Comparison of ENCODE assay signal across 1 cellular context in the genomic region with DNA sequence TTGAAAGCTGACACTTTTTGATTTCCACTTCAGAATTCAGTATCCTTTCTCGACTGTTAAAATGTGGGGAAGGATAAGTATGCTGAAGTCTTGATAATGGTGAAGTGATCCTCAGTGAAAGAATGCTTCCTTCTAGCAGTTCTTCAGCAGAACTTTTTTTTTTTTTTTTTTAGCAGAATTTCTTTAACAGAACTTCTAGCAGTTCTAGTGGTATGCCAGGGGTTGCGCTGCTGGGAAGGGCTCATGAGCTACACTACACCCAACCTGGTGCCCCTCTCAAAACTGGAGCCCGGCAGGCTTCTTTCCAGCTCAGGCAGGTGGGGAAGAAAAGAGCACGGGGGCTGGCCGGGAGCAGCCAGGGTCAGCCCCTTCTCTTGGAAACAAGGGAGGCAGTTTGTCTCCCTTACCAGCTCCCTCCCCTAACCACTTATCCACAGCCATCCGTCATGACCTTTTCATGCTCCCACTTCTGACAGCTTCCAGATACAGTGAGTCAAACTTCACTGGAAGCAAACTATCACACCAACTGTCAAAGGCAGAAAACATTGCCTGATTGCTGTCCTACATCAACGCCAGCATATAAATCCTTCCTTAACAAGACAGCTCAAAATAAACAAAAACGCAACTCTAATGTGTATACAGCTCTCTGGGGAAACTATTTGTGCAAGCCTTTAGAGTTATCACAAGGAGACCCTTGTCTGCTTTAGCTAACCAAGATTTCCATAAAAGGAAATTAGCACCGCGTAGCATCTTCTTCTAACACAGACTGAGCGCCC.
TF ChIP-seq lines count a peak whose summit lies in the region.

No MANE protein-coding gene starts in this region.

TF ChIP-seq in HEK293, 187 proteins besides CTCF, POLR2A, EP300 and RAD21 (continued from another document and continues in another):
- TF ChIP-seq, protein P1, sequence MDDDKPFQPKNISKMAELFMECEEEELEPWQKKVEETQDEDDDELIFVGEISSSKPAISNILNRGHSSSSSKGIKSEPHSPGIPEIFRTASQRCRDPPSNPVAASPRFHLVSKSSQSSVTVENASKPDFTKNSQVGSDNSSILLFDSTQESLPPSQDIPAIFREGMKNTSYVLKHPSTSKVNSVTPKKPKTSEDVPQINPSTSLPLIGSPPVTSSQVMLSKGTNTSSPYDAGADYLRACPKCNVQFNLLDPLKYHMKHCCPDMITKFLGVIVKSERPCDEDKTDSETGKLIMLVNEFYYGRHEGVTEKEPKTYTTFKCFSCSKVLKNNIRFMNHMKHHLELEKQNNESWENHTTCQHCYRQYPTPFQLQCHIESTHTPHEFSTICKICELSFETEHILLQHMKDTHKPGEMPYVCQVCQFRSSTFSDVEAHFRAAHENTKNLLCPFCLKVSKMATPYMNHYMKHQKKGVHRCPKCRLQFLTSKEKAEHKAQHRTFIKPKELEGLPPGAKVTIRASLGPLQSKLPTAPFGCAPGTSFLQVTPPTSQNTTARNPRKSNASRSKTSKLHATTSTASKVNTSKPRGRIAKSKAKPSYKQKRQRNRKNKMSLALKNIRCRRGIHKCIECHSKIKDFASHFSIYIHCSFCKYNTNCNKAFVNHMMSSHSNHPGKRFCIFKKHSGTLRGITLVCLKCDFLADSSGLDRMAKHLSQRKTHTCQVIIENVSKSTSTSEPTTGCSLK (tag by site-specific recombination; IDR thresholded peaks at IDR 0.05) = no peak
- TF ChIP-seq ZNF521 (tag by site-specific recombination; IDR thresholded peaks at IDR 0.05) (no peak), ZNF223 (tag by site-specific recombination; IDR thresholded peaks at IDR 0.05) (no peak), ZNF660 (tag by site-specific recombination; IDR thresholded peaks at IDR 0.05) (no peak), ZFP3 (tag by site-specific recombination; IDR thresholded peaks at IDR 0.05; ENCODE audit: low read depth) (no peak), ZNF768 (tag by site-specific recombination; IDR thresholded peaks at IDR 0.05) (no peak), ZNF791 (tag by site-specific recombination; IDR thresholded peaks at IDR 0.05) (no peak), ZNF585B (tag by site-specific recombination; IDR thresholded peaks at IDR 0.05) (no peak), ZNF600 (tag by site-specific recombination; IDR thresholded peaks at IDR 0.05) (peak; percentile 42), ZNF843 (tag by site-specific recombination; IDR thresholded peaks at IDR 0.05) (peak; percentile 91), ZNF324 (tag by site-specific recombination; IDR thresholded peaks at IDR 0.05) (no peak), ZNF654 (tag by site-specific recombination; IDR thresholded peaks at IDR 0.05; ENCODE audit: low read depth) (no peak), GLIS2 (tag by site-specific recombination; IDR thresholded peaks at IDR 0.05) (no peak), ZNF555 (tag by site-specific recombination; conservative IDR thresholded peaks at IDR 0.05) (no peak), ZBTB7A (tag by site-specific recombination; IDR thresholded peaks at IDR 0.05; ENCODE audit: low read depth) (no peak), ZNF571 (tag by site-specific recombination; IDR thresholded peaks at IDR 0.05) (no peak), FEZF1 (tag by site-specific recombination; IDR thresholded peaks at IDR 0.05) (peak; percentile 98), ZNF146 (tag by site-specific recombination; IDR thresholded peaks at IDR 0.05) (0 out of 2 replicates have a peak, but pooled peaks have one; percentile 5), ZNF514 (tag by site-specific recombination; IDR thresholded peaks at IDR 0.05) (no peak), MEIS1 (CRISPR knock-in tag; IDR thresholded peaks at IDR 0.05; ENCODE audit: borderline replicate concordance) (no peak), RBAK (tag by site-specific recombination; IDR thresholded peaks at IDR 0.05) (no peak), KLF7 (tag by site-specific recombination; IDR thresholded peaks at IDR 0.05; ENCODE audit: borderline replicate concordance) (no peak), ZNF785 (tag by site-specific recombination; IDR thresholded peaks at IDR 0.05) (no peak), ZNF23 (tag by site-specific recombination; IDR thresholded peaks at IDR 0.05; ENCODE audit: borderline replicate concordance) (no peak), ZNF473 (tag by site-specific recombination; IDR thresholded peaks at IDR 0.05) (no peak), ZNF292 (tag by site-specific recombination; IDR thresholded peaks at IDR 0.05; ENCODE audit: borderline replicate concordance, low read depth) (no peak), MYNN (tag by site-specific recombination; IDR thresholded peaks at IDR 0.05; ENCODE audit: borderline replicate concordance) (no peak), ZNF510 (tag by site-specific recombination; IDR thresholded peaks at IDR 0.05; ENCODE audit: insufficient replicate concordance) (no peak), ZNF626 (tag by site-specific recombination; IDR thresholded peaks at IDR 0.05) (no peak), EGR2 (tag by site-specific recombination; IDR thresholded peaks at IDR 0.05; ENCODE audit: low read depth) (no peak), SCRT1 (tag by site-specific recombination; IDR thresholded peaks at IDR 0.05; ENCODE audit: borderline replicate concordance) (no peak), ZNF211 (tag by site-specific recombination; IDR thresholded peaks at IDR 0.05; ENCODE audit: low read depth) (no peak), ZNF433 (tag by site-specific recombination; IDR thresholded peaks at IDR 0.05; ENCODE audit: low read depth) (no peak), ZNF501 (tag by site-specific recombination; IDR thresholded peaks at IDR 0.05) (no peak), SALL2 (tag by site-specific recombination; IDR thresholded peaks at IDR 0.05; ENCODE audit: borderline replicate concordance) (no peak), ZXDB (tag by site-specific recombination; IDR thresholded peaks at IDR 0.05) (peak; percentile 84), ZNF623 (tag by site-specific recombination; IDR thresholded peaks at IDR 0.05) (no peak), ZBTB17 (tag by site-specific recombination; IDR thresholded peaks at IDR 0.05) (peak; percentile 81), ZNF404 (tag by site-specific recombination; IDR thresholded peaks at IDR 0.05) (no peak), ZNF624 (tag by site-specific recombination; IDR thresholded peaks at IDR 0.05) (no peak), ZNF350 (tag by site-specific recombination; IDR thresholded peaks at IDR 0.05) (no peak), MZF1 (tag by site-specific recombination; IDR thresholded peaks at IDR 0.05; ENCODE audit: borderline replicate concordance) (no peak; the same call in 1 of the 2 replicates)
- TF ChIP-seq, protein P2, sequence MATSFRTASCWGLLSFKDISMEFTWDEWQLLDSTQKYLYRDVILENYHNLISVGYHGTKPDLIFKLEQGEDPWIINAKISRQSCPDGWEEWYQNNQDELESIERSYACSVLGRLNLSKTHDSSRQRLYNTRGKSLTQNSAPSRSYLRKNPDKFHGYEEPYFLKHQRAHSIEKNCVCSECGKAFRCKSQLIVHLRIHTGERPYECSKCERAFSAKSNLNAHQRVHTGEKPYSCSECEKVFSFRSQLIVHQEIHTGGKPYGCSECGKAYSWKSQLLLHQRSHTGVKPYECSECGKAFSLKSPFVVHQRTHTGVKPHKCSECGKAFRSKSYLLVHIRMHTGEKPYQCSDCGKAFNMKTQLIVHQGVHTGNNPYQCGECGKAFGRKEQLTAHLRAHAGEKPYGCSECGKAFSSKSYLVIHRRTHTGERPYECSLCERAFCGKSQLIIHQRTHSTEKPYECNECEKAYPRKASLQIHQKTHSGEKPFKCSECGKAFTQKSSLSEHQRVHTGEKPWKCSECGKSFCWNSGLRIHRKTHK (tag by site-specific recombination; IDR thresholded peaks at IDR 0.05) = no peak
- TF ChIP-seq, protein P3, sequence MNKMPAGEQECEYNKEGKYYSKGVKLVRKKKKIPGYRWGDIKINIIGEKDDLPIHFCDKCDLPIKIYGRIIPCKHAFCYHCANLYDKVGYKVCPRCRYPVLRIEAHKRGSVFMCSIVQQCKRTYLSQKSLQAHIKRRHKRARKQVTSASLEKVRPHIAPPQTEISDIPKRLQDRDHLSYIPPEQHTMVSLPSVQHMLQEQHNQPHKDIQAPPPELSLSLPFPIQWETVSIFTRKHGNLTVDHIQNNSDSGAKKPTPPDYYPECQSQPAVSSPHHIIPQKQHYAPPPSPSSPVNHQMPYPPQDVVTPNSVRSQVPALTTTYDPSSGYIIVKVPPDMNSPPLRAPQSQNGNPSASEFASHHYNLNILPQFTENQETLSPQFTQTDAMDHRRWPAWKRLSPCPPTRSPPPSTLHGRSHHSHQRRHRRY (tag by site-specific recombination; IDR thresholded peaks at IDR 0.05) = no peak
- TF ChIP-seq, protein P4, sequence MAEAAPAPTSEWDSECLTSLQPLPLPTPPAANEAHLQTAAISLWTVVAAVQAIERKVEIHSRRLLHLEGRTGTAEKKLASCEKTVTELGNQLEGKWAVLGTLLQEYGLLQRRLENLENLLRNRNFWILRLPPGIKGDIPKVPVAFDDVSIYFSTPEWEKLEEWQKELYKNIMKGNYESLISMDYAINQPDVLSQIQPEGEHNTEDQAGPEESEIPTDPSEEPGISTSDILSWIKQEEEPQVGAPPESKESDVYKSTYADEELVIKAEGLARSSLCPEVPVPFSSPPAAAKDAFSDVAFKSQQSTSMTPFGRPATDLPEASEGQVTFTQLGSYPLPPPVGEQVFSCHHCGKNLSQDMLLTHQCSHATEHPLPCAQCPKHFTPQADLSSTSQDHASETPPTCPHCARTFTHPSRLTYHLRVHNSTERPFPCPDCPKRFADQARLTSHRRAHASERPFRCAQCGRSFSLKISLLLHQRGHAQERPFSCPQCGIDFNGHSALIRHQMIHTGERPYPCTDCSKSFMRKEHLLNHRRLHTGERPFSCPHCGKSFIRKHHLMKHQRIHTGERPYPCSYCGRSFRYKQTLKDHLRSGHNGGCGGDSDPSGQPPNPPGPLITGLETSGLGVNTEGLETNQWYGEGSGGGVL (tag by site-specific recombination; IDR thresholded peaks at IDR 0.05) = peak; percentile 66
- TF ChIP-seq, protein P5, sequence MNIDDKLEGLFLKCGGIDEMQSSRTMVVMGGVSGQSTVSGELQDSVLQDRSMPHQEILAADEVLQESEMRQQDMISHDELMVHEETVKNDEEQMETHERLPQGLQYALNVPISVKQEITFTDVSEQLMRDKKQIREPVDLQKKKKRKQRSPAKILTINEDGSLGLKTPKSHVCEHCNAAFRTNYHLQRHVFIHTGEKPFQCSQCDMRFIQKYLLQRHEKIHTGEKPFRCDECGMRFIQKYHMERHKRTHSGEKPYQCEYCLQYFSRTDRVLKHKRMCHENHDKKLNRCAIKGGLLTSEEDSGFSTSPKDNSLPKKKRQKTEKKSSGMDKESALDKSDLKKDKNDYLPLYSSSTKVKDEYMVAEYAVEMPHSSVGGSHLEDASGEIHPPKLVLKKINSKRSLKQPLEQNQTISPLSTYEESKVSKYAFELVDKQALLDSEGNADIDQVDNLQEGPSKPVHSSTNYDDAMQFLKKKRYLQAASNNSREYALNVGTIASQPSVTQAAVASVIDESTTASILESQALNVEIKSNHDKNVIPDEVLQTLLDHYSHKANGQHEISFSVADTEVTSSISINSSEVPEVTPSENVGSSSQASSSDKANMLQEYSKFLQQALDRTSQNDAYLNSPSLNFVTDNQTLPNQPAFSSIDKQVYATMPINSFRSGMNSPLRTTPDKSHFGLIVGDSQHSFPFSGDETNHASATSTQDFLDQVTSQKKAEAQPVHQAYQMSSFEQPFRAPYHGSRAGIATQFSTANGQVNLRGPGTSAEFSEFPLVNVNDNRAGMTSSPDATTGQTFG (tag by site-specific recombination; IDR thresholded peaks at IDR 0.05; ENCODE audit: borderline replicate concordance) = no peak
- TF ChIP-seq, protein P6, sequence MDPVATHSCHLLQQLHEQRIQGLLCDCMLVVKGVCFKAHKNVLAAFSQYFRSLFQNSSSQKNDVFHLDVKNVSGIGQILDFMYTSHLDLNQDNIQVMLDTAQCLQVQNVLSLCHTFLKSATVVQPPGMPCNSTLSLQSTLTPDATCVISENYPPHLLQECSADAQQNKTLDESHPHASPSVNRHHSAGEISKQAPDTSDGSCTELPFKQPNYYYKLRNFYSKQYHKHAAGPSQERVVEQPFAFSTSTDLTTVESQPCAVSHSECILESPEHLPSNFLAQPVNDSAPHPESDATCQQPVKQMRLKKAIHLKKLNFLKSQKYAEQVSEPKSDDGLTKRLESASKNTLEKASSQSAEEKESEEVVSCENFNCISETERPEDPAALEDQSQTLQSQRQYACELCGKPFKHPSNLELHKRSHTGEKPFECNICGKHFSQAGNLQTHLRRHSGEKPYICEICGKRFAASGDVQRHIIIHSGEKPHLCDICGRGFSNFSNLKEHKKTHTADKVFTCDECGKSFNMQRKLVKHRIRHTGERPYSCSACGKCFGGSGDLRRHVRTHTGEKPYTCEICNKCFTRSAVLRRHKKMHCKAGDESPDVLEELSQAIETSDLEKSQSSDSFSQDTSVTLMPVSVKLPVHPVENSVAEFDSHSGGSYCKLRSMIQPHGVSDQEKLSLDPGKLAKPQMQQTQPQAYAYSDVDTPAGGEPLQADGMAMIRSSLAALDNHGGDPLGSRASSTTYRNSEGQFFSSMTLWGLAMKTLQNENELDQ (tag by site-specific recombination; IDR thresholded peaks at IDR 0.05; ENCODE audit: low read depth) = no peak
- TF ChIP-seq, protein P7, sequence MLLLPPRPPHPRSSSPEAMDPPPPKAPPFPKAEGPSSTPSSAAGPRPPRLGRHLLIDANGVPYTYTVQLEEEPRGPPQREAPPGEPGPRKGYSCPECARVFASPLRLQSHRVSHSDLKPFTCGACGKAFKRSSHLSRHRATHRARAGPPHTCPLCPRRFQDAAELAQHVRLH (tag by site-specific recombination; IDR thresholded peaks at IDR 0.05) = peak; percentile 28; the same call in 1 of the 2 replicates
- TF ChIP-seq, protein P8, sequence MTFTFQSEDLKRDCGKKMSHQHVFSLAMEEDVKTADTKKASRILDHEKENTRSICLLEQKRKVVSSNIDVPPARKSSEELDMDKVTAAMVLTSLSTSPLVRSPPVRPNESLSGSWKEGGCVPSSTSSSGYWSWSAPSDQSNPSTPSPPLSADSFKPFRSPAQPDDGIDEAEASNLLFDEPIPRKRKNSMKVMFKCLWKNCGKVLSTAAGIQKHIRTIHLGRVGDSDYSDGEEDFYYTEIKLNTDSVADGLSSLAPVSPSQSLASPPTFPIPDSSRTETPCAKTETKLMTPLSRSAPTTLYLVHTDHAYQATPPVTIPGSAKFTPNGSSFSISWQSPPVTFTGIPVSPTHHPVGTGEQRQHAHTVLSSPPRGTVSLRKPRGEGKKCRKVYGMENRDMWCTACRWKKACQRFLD (tag by site-specific recombination; IDR thresholded peaks at IDR 0.05) = no peak
- TF ChIP-seq, protein P9, sequence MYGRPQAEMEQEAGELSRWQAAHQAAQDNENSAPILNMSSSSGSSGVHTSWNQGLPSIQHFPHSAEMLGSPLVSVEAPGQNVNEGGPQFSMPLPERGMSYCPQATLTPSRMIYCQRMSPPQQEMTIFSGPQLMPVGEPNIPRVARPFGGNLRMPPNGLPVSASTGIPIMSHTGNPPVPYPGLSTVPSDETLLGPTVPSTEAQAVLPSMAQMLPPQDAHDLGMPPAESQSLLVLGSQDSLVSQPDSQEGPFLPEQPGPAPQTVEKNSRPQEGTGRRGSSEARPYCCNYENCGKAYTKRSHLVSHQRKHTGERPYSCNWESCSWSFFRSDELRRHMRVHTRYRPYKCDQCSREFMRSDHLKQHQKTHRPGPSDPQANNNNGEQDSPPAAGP (tag by site-specific recombination; IDR thresholded peaks at IDR 0.05) = no peak
- TF ChIP-seq, protein P10, sequence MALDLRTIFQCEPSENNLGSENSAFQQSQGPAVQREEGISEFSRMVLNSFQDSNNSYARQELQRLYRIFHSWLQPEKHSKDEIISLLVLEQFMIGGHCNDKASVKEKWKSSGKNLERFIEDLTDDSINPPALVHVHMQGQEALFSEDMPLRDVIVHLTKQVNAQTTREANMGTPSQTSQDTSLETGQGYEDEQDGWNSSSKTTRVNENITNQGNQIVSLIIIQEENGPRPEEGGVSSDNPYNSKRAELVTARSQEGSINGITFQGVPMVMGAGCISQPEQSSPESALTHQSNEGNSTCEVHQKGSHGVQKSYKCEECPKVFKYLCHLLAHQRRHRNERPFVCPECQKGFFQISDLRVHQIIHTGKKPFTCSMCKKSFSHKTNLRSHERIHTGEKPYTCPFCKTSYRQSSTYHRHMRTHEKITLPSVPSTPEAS (tag by site-specific recombination; IDR thresholded peaks at IDR 0.05) = no peak
